Comparison of ENCODE assay signal across 10 cellular contexts in the genomic region with DNA sequence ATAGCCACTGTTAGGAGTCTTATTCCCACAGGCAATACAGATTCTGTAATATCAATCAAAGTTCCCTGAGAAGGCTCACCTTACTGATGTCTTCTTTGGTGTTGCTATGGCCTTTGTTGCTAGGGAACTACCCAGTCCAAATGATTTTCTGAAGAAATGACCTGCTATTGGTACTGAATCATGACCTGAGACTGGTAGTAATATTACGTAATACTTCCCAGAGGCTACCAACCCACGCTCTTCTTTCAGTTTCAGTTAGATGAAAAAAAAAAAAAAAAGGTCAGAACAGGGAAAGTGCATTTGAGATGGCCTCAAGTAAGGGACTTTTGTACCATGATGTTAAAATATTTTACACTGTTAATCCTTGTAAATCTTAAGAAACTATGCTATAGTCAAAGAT.
DNase-seq lines count a peak whose midpoint lies in the region; ATAC-seq lines count a peak whose summit lies in the region.
"Had no signal": no experiment of that assay in that cellular context is flagged by ENCODE, and none has a peak within 500 bp of the region (broad histone marks: within the 10 kb centered on the region; RNA-seq: fewer than 3 reads in every experiment).

No MANE protein-coding gene starts in this region.

- H3K27ac Mint-ChIP-seq in stimulated activated effector memory CD8-positive, alpha-beta T cell treated with anti-CD3 and anti-CD28 coated beads, Interleukin-12 subunit alpha, Interleukin-12 subunit beta, amount 100 ng/mL, for 72 hours: no peak overlapping the region

- no peaks in the 10 kb centered on the region for H3K9me3 Mint-ChIP-seq in stimulated activated effector memory CD8-positive, alpha-beta T cell treated with anti-CD3 and anti-CD28 coated beads, Interleukin-12 subunit alpha, Interleukin-12 subunit beta, amount 100 ng/mL, for 72 hours

- no peak for DNase-seq in Right ventricle myocardium inferior (ENCODE audit: missing footprints)
- DNase-seq in cardiac septum (ENCODE audit: low spot score): no peak
- peak; percentile 63 for DNase-seq in amniotic epithelial cell (ENCODE audit: low read depth)
- DNase-seq in stimulated activated effector memory CD8-positive, alpha-beta T cell treated with anti-CD3 and anti-CD28 coated beads, Interleukin-12 subunit alpha, Interleukin-12 subunit beta, amount 100 ng/mL, for 72 hours (ENCODE audit: low spot score in 2 of 2): no peak
- DNase-seq in KBM-7: no peak
- DNase-seq in NCI-H510A treated with DMSO at 0.1 percent for 48 hours (lab: John Stamatoyannopoulos, UW): no peak
- no peak for DNase-seq in activated CD8-positive, alpha-beta memory T cell treated with anti-CD3 and anti-CD28 coated beads, Interleukin-2, amount 50 U/mL, for 4 hours
- DNase-seq: NCI-H1694 treated with DMSO at 0.1 percent for 48 hours, occipital lobe had no signal

- ATAC-seq in Right ventricle myocardium inferior (peak; percentile 76), HG03175 (IDR thresholded peaks at IDR 0.05; ENCODE audit: unreplicated experiment) (peak; percentile 73)
- ATAC-seq in stimulated activated effector memory CD8-positive, alpha-beta T cell treated with anti-CD3 and anti-CD28 coated beads, Interleukin-12 subunit alpha, Interleukin-12 subunit beta, amount 100 ng/mL, for 72 hours: peak; percentile 64

- H3K36me3 Mint-ChIP-seq in stimulated activated effector memory CD8-positive, alpha-beta T cell treated with anti-CD3 and anti-CD28 coated beads, Interleukin-12 subunit alpha, Interleukin-12 subunit beta, amount 100 ng/mL, for 72 hours: no peaks in the 10 kb centered on the region

- H3K4me3 Mint-ChIP-seq in stimulated activated effector memory CD8-positive, alpha-beta T cell treated with anti-CD3 and anti-CD28 coated beads, Interleukin-12 subunit alpha, Interleukin-12 subunit beta, amount 100 ng/mL, for 72 hours: no peak overlapping the region

- no peaks in the 10 kb centered on the region for H3K4me1 Mint-ChIP-seq in stimulated activated effector memory CD8-positive, alpha-beta T cell treated with anti-CD3 and anti-CD28 coated beads, Interleukin-12 subunit alpha, Interleukin-12 subunit beta, amount 100 ng/mL, for 72 hours

- in situ Hi-C loops in KBM-7 (cut with MboI; ENCODE audit: low pct_unique_long_range_greater_than_20kb, low sequenced_read_pairs): no loop called here

- intact Hi-C loops in Right ventricle myocardium inferior (cut with DNase I): no loop called here
- intact Hi-C loops in cardiac septum (cut with DNase I): no loop called here
